ENCODE assay signal across 22 cellular contexts in the genomic region with DNA sequence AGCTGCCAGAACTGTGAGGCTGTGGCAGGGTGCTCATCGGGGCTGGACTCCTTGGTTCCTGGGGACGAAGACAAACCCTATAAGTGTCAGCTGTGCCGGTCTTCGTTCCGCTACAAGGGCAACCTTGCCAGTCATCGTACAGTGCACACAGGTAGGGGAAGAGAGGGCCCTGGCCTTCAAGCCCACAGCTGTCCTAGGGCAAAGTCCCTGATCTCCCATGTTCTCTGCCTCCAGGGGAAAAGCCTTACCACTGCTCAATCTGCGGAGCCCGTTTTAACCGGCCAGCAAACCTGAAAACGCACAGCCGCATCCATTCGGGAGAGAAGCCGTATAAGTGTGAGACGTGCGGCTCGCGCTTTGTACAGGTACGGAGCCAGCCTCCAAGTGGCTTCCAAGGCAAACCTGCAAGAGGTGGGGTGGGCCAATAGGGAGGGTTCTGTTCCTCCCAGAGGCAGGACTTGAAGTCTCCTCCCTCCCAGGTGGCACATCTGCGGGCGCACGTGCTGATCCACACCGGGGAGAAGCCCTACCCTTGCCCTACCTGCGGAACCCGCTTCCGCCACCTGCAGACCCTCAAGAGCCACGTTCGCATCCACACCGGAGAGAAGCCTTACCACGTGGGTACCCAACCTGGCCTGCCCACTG. TPM values are rescaled to one million over a fixed set of nuclear protein-coding genes. Genes with fewer than 3 reads are reported as not detected.
"Had no signal": no experiment of that assay in that cellular context is flagged by ENCODE, and none has a peak within 500 bp of the region (broad histone marks: within the 10 kb centered on the region; RNA-seq: fewer than 3 reads in every experiment).

No MANE protein-coding gene starts in this region.

- H3K9me3 Mint-ChIP-seq: activated T-cell treated with anti-CD3 and anti-CD28 coated beads, Interleukin-2, amount 50 U/mL, for 4 hours; memory B cell; neural crest cell had no signal

- ATAC-seq: activated CD4-positive, CD25-positive, alpha-beta regulatory T cell treated with anti-CD3 and anti-CD28 coated beads, Interleukin-2, amount 50 U/mL, for 24 hours; activated T-cell treated with anti-CD3 and anti-CD28 coated beads, Interleukin-2, amount 50 U/mL, for 4 hours; sciatic nerve; stimulated activated naive B cell treated with anti-CD40 and anti-IgM and Interleukin-4, amounts not matched to agents 10 μg/mL and 1 μg/mL and 100 μg/mL, for 72 hours had no signal

- H3K27me3 Mint-ChIP-seq: memory B cell had no signal

- H3K9me3 ChIP-seq: ascending aorta, esophagus muscularis mucosa, prostate gland had no signal

- H3K27ac Mint-ChIP-seq: activated CD4-positive, alpha-beta T cell treated with anti-CD3 and anti-CD28 coated beads, Interleukin-2, amount 10 ng/mL, durations not matched to agents 7 days and 5 days; activated naive CD4-positive, alpha-beta T cell treated with anti-CD3 and anti-CD28 coated beads, Interleukin-2, amount 10 ng/mL, durations not matched to agents 7 days and 5 days; memory B cell; stimulated activated naive B cell treated with anti-CD40 and anti-IgM and Interleukin-4, amounts not matched to agents 10 μg/mL and 1 μg/mL and 100 μg/mL, for 72 hours had no signal

- DNase-seq: activated CD4-positive, alpha-beta T cell treated with anti-CD3 and anti-CD28 coated beads, Interleukin-2, amount 10 ng/mL, durations not matched to agents 7 days and 5 days; activated CD8-positive, alpha-beta memory T cell treated with anti-CD3 and anti-CD28 coated beads, Interleukin-2, amount 50 U/mL, for 4 hours; activated effector memory CD4-positive, alpha-beta T cell treated with Interleukin-2 at 50 U/mL for 16 hours; activated naive CD4-positive, alpha-beta T cell treated with anti-CD3 and anti-CD28 coated beads, Interleukin-2, amount 10 ng/mL, durations not matched to agents 7 days and 5 days; activated T-cell treated with anti-CD3 and anti-CD28 coated beads, Interleukin-2, amount 50 U/mL, for 4 hours; cortex of kidney; effector CD4-positive, alpha-beta T cell; stimulated activated CD4-positive, alpha-beta T cell treated with anti-CD3 and anti-CD28 coated beads, Interleukin-4, amount 100 ng/mL, for 4 hours; stimulated activated naive B cell treated with anti-CD40 and anti-IgM and Interleukin-4, amounts not matched to agents 10 μg/mL and 1 μg/mL and 100 μg/mL, for 72 hours; T1000 had no signal

- H3K4me1 ChIP-seq: prostate gland had no signal

- H3K4me3 Mint-ChIP-seq: activated CD4-positive, alpha-beta T cell treated with anti-CD3 and anti-CD28 coated beads, Interleukin-2, amount 10 ng/mL, durations not matched to agents 7 days and 5 days; activated naive CD4-positive, alpha-beta T cell treated with anti-CD3 and anti-CD28 coated beads, Interleukin-2, amount 10 ng/mL, durations not matched to agents 7 days and 5 days; activated T-cell treated with anti-CD3 and anti-CD28 coated beads, Interleukin-2, amount 50 U/mL, for 4 hours; memory B cell; neural crest cell; stimulated activated naive B cell treated with anti-CD40 and anti-IgM and Interleukin-4, amounts not matched to agents 10 μg/mL and 1 μg/mL and 100 μg/mL, for 72 hours had no signal

- H3K27ac ChIP-seq: ascending aorta, hepatocyte, prostate gland had no signal

- H3K36me3 Mint-ChIP-seq: memory B cell had no signal

- H3K36me3 ChIP-seq: ascending aorta, prostate gland had no signal

- H3K4me3 ChIP-seq: ascending aorta, esophagus muscularis mucosa, hepatocyte, prostate gland had no signal

RNA-seq across cellular contexts. Expression of gene BCL6B, which starts 3.7 kb away (rescaled TPM):
- total RNA-seq: mononuclear cell, osteoblast had no signal

RNA-seq across cellular contexts. Expression of gene SLC16A11, which starts 17.3 kb away (rescaled TPM):
- total RNA-seq: activated CD4-positive, alpha-beta T cell treated with anti-CD3 and anti-CD28 coated beads, Interleukin-2, amount 10 ng/mL, durations not matched to agents 7 days and 5 days; ascending aorta; neural crest cell; urinary bladder had no signal

RNA-seq across cellular contexts. Expression of gene ALOX12, which starts 30.7 kb away (rescaled TPM):
- total RNA-seq: activated CD4-positive, alpha-beta T cell treated with anti-CD3 and anti-CD28 coated beads, Interleukin-2, amount 10 ng/mL, durations not matched to agents 7 days and 5 days; activated T-cell treated with anti-CD3 and anti-CD28 coated beads, Interleukin-2, amount 50 U/mL, for 4 hours; ascending aorta; hepatocyte; osteoblast; sciatic nerve; T-helper 1 cell treated with Interleukin-12 subunit alpha and Interleukin-12 subunit beta and Interleukin-4 antibody, amounts not matched to agents 30 ng/mL and 1 ng/mL, for 36 hours; urinary bladder had no signal
